In the genomic region with DNA sequence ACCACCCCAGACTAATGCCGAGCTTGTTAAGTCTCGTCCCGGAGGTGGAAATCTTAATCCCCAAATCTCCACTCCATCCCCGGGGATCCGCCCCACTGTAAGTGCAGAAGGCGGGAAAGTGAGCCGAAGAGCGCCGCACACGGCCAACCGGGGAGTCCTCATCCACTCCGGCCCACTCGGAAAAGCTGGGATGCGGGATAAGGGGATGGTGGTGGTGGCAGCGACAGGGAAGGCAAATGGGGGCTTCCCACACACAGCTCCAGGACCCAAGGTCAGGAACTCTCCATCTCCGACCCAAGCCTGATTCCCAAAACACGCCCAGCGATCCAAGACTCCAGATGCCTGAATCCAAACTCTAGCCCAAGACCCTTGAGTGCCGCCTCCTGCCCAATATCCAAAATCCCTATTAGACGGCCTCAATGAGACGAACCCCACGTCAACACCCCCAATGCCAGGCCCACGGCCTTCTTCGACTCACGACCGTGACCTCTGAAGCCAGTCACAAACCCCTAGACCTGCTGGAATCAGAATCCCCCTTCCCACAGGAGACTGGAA, we compare ENCODE assay signal across 8 cellular contexts. TPM values are rescaled to one million over a fixed set of nuclear protein-coding genes. Genes with fewer than 3 reads are reported as not detected.
A peak's percentile ranks its signal among the peaks of the same experiment; 100 is the strongest.
DNase-seq lines count a peak whose midpoint lies in the region; ATAC-seq, FAIRE-seq and TF ChIP-seq lines count a peak whose summit lies in the region.

No MANE protein-coding gene starts in this region.

- H3K9me3 ChIP-seq in GM12878 (replicated peaks; ENCODE audit: control insufficient read depth, insufficient read depth, low read length), result no peaks in the 10 kb centered on the region
- no peaks in the 10 kb centered on the region for H3K9me3 ChIP-seq in kidney (ENCODE audit: control insufficient read depth in 1 of 2, low read length in 2 of 2)

- TF ChIP-seq RAD21 in GM12878 (IDR thresholded peaks at IDR 0.05; ENCODE audit: insufficient read depth, low read depth, low read length), result no peak

- DNase-seq in stimulated activated CD4-positive, alpha-beta T cell treated with anti-CD3 and anti-CD28 coated beads, Interleukin-2, amount 100 ng/mL, for 24 hours, result peak; percentile 33 to 35
- no peak for DNase-seq in stimulated activated CD4-positive, alpha-beta T cell treated with anti-CD3 and anti-CD28 coated beads, Interleukin-4, amount 100 ng/mL, for 24 hours
- DNase-seq in NCI-H345 (lab: John Stamatoyannopoulos, UW), result peak; percentile 60
- DNase-seq in GM12878 (ENCODE audit: low read depth, low spot score), result no peak
- no peak for DNase-seq in kidney
- no peak for DNase-seq in stimulated activated naive CD8-positive, alpha-beta T cell treated with anti-CD3 and anti-CD28 coated beads, Interleukin-15, amount 100 ng/mL, for 72 hours
- no peak for DNase-seq in DMS153 treated with DMSO at 0.1 percent for 48 hours (lab: John Stamatoyannopoulos, UW; ENCODE audit: unreplicated experiment)
- no peak for DNase-seq in AML-193 (lab: John Stamatoyannopoulos, UW)

- no peaks in the 10 kb centered on the region; the same call in 1 of the 2 replicates for H4K20me1 ChIP-seq in GM12878 (ENCODE audit: control insufficient read depth, insufficient read depth)

- no peak for TF ChIP-seq POLR2A in GM12878 (IDR thresholded peaks at IDR 0.05; ENCODE audit: low read depth, low read length)

- peak overlapping the region; percentile 91 for H3K4me2 ChIP-seq in GM12878 (ENCODE audit: control insufficient read depth, insufficient read depth)

- no peak for FAIRE-seq in GM12878 (lab: Jason Lieb, UNC)
- no peak for FAIRE-seq in kidney (lab: Jason Lieb, UNC)

- peak overlapping the region; percentile 96 for H3K9ac ChIP-seq in GM12878 (ENCODE audit: control insufficient read depth, insufficient read depth, low read length)
- peak overlapping the region; percentile 45 to 83 for H3K9ac ChIP-seq in kidney (ENCODE audit: low read length in 2 of 2)

- in situ Hi-C loops in GM12878 (cut with MboI), result no loop called here

- H3K4me3 ChIP-seq in GM12878 (peak overlapping the region; percentile 70), kidney (ENCODE audit: low read length in 2 of 2) (peak overlapping the region; percentile 77 to 90)

- H3K27me3 ChIP-seq in GM12878 (replicated peaks in 1 of 2; ENCODE audit: control insufficient read depth in 2 of 2, insufficient read depth in 2 of 2, low read length in 1 of 2), result no peaks in the 10 kb centered on the region

- no peak for TF ChIP-seq EP300 in GM12878 (IDR thresholded peaks at IDR 0.05; ENCODE audit: borderline replicate concordance in 1 of 2, control insufficient read depth in 1 of 2, low read depth in 2 of 2, low read length in 2 of 2)

- ATAC-seq in GM12878, result peak; percentile 8
- ATAC-seq in stimulated activated naive CD8-positive, alpha-beta T cell treated with anti-CD3 and anti-CD28 coated beads, Interleukin-15, amount 100 ng/mL, for 72 hours, result peak; percentile 53

- SMC1A ChIA-PET in GM12878 (lab: Charles Lee; ENCODE audit: uncharacterized antibody, unreplicated experiment), result interaction anchor here (0.7 to 8.8 kb wide), 11 partner anchors 12 to 293 kb away, joined by 3 to 309 read pairs (median 8); a partner anchor contains a TSS

- intact Hi-C loops in GM12878 (cut with micrococcal nuclease; ENCODE audit: unreplicated experiment) (loop anchor here (2.0 kb wide), 2 partner anchors 79 to 295 kb away; no protein-coding TSS in a partner anchor), kidney (cut with DNase I) (no loop called here)

- H3K27ac Mint-ChIP-seq in stimulated activated naive CD8-positive, alpha-beta T cell treated with anti-CD3 and anti-CD28 coated beads, Interleukin-15, amount 100 ng/mL, for 72 hours, result peak overlapping the region; percentile 97 to 98

- peak overlapping the region; percentile 96 to 97 for H3K4me3 Mint-ChIP-seq in stimulated activated naive CD8-positive, alpha-beta T cell treated with anti-CD3 and anti-CD28 coated beads, Interleukin-15, amount 100 ng/mL, for 72 hours

- peaks cover 50% of the 10 kb centered on the region for H3K4me1 Mint-ChIP-seq in stimulated activated naive CD8-positive, alpha-beta T cell treated with anti-CD3 and anti-CD28 coated beads, Interleukin-15, amount 100 ng/mL, for 72 hours

- under 1% methylated on average over 26 of the region's 26 CpGs for WGBS in GM12878 (ENCODE audit: insufficient coverage, insufficient replicate concordance, low lambda C conversion rate, missing lambda C conversion rate)

- RAD21 ChIA-PET in GM12878 (lab: Charles Lee; ENCODE audit: unreplicated experiment), result interaction anchor here (0.7 to 8.0 kb wide), 12 partner anchors 12 to 345 kb away, joined by 3 to 271 read pairs (median 3); a partner anchor contains a TSS

- POLR2A ChIA-PET in GM12878 (lab: Charles Lee), result interaction anchor here (0.8 to 5.1 kb wide), 17 partner anchors 10 to 445 kb away, joined by 3 to 34 read pairs (median 4); a partner anchor contains a TSS

- H3K27ac ChIP-seq in GM12878 (ENCODE audit: control insufficient read depth, insufficient read depth) (peak overlapping the region; percentile 81), kidney (ENCODE audit: low read depth in 2 of 2, low read length in 2 of 2) (peak overlapping the region in 1 of 2 donors; percentile 79)

- H3K27me3 Mint-ChIP-seq in stimulated activated naive CD8-positive, alpha-beta T cell treated with anti-CD3 and anti-CD28 coated beads, Interleukin-15, amount 100 ng/mL, for 72 hours, result no peaks in the 10 kb centered on the region

- no peaks in the 10 kb centered on the region for H3K9me3 Mint-ChIP-seq in stimulated activated naive CD8-positive, alpha-beta T cell treated with anti-CD3 and anti-CD28 coated beads, Interleukin-15, amount 100 ng/mL, for 72 hours

- peaks cover 59% of the 10 kb centered on the region for H3K79me2 ChIP-seq in GM12878 (ENCODE audit: control insufficient read depth, insufficient read depth, low read length)

- CTCF ChIA-PET in GM12878 (lab: Yijun Ruan, JAX), result interaction anchor here (0.8 to 9.1 kb wide), 18 partner anchors 10 to 320 kb away, joined by 3 to 466 read pairs (median 14); a partner anchor contains a TSS

- H2AFZ ChIP-seq in GM12878 (ENCODE audit: control insufficient read depth, low read depth, low read length), result peak overlapping the region; percentile 51

- H3K4me1 ChIP-seq in GM12878 (ENCODE audit: control insufficient read depth, insufficient read depth, low read length) (peaks cover 15% of the 10 kb centered on the region), kidney (ENCODE audit: control insufficient read depth in 1 of 2, insufficient read depth in 1 of 2, low read depth in 1 of 2, low read length in 2 of 2) (peaks cover 5 to 11% of the 10 kb centered on the region in 2 donors)

- BruUV-seq in GM12878 (replicated peaks; lab: Mats Ljungman, UMichigan), result TSS peak; percentile 69

- H3K36me3 ChIP-seq in GM12878 (ENCODE audit: control insufficient read depth in 2 of 2, insufficient read depth in 2 of 2, low read length in 1 of 2) (0 out of 4 replicates have a peak, but pooled peaks cover 0 to 7% of the 10 kb centered on the region in 2 experiments), kidney (ENCODE audit: control insufficient read depth in 1 of 2, insufficient read depth in 2 of 2, low read length in 2 of 2) (no peaks in the 10 kb centered on the region)

- TF ChIP-seq CTCF in GM12878 (IDR thresholded peaks at IDR 0.05 in 2 of 3, conservative IDR thresholded peaks at IDR 0.05 in 1 of 3; ENCODE audit: control insufficient read depth in 2 of 3, extremely low read depth in 1 of 3, insufficient read depth in 1 of 3, low read depth in 3 of 3, low read length in 3 of 3) (no peak), kidney (IDR thresholded peaks at IDR 0.05; ENCODE audit: borderline replicate concordance, extremely low read depth, insufficient read depth) (no peak)

TF ChIP-seq in GM12878, 131 proteins besides CTCF, POLR2A, EP300 and RAD21 (continues in another document):
- TF ChIP-seq HDAC6 (IDR thresholded peaks at IDR 0.05; ENCODE audit: unreplicated experiment) (no peak), NR2F1 (conservative IDR thresholded peaks at IDR 0.05) (0 out of 2 replicates have a peak, but pooled peaks have one; percentile 37)

RNA-seq across cellular contexts. Expression of a gene that starts 0.5 kb away (rescaled TPM):
- total RNA-seq in GM12878 (2013; cell fraction: nucleolus; rRNA removed), result 50.2 and 52.7 TPM in 2 replicates
- total RNA-seq in GM12878 (2014; rRNA removed) (323 and 343 TPM in 2 replicates), GM12878 (2014; rRNA removed; fragmentation: Illumina TruSeq; extraction: Trizol) (497 and 501 TPM in 2 replicates), GM12878 (2021) (534 and 544 TPM in 2 replicates), kidney (165 TPM)
- 747 TPM for polyA plus RNA-seq in GM12878 (2011; ENCODE audit: low read depth)
- polyA plus RNA-seq in GM12878 (2011; rRNA removed) (442 and 775 TPM in 2 replicates), GM12878 (2014; fragmentation: Illumina TruSeq; extraction: Trizol) (865 and 1,083 TPM in 2 replicates), GM12878 (2014; fragmentation: Nextera tagmentation; extraction: Ambion mirVana) (100 to 1,000 TPM; 156 to 460 TPM), GM12878 (2014; rRNA removed) (568 and 589 TPM in 2 replicates), GM12878 (2016; fragmentation: Nextera tagmentation; extraction: Ambion mirVana) (100 to 1,000 TPM; 253 to 257 TPM), kidney (ENCODE audit: insufficient read depth, low read depth, low replicate concordance) (155 TPM)
- polyA plus RNA-seq in GM12878 (2011; cell fraction: cytosol; rRNA removed), result 1,104 and 1,118 TPM in 2 replicates
- 303 and 389 TPM in 2 replicates for polyA plus RNA-seq in GM12878 (2011; cell fraction: nucleus; rRNA removed)
- polyA plus RNA-seq in GM12878 (2012), result 462 and 532 TPM in 2 replicates
- polyA minus RNA-seq in GM12878 (2011; rRNA and poly(A)+ RNA removed), result 892 and 964 TPM in 2 replicates
- polyA minus RNA-seq in GM12878 (2011; cell fraction: cytosol; rRNA and poly(A)+ RNA removed), result 147 and 180 TPM in 2 replicates
- 36.1 and 62.5 TPM in 2 replicates for polyA minus RNA-seq in GM12878 (2011; cell fraction: nucleus; rRNA and poly(A)+ RNA removed)

RNA-seq across cellular contexts. Expression of a gene that starts 11.7 kb away (rescaled TPM):
- 16.4 and 22.3 TPM in 2 replicates for total RNA-seq in GM12878 (2013; cell fraction: nucleolus; rRNA removed)
- total RNA-seq in GM12878 (2014; rRNA removed), result 2.9 and 3.6 TPM in 2 replicates
- total RNA-seq in GM12878 (2014; rRNA removed; fragmentation: Illumina TruSeq; extraction: Trizol), result 1.7 and 2.0 TPM in 2 replicates
- 8.9 and 10.2 TPM in 2 replicates for total RNA-seq in GM12878 (2021)
- 2.7 TPM for polyA plus RNA-seq in GM12878 (2011; ENCODE audit: low read depth)
- polyA plus RNA-seq in GM12878 (2011; rRNA removed), result 2.7 and 2.9 TPM in 2 replicates
- polyA plus RNA-seq in GM12878 (2011; cell fraction: cytosol; rRNA removed), result 2.8 and 2.9 TPM in 2 replicates
- 15.8 and 19.4 TPM in 2 replicates for polyA plus RNA-seq in GM12878 (2011; cell fraction: nucleus; rRNA removed)
- polyA plus RNA-seq in GM12878 (2012), result 5.4 and 7.8 TPM in 2 replicates
- 2.1 and 3.4 TPM in 2 replicates for polyA plus RNA-seq in GM12878 (2014; fragmentation: Illumina TruSeq; extraction: Trizol)
- under 1 TPM in 1 of 2 experiments, not detected in 1; 0.07 TPM for polyA plus RNA-seq in GM12878 (2014; fragmentation: Nextera tagmentation; extraction: Ambion mirVana)
- polyA plus RNA-seq in GM12878 (2014; rRNA removed), result 5.6 and 6.0 TPM in 2 replicates
- 1 to 10 TPM; 2.9 to 4.3 TPM for polyA plus RNA-seq in GM12878 (2016; fragmentation: Nextera tagmentation; extraction: Ambion mirVana)
- polyA minus RNA-seq in GM12878 (2011; rRNA and poly(A)+ RNA removed), result 4.2 and 8.9 TPM in 2 replicates
- polyA minus RNA-seq in GM12878 (2011; cell fraction: cytosol; rRNA and poly(A)+ RNA removed), result 2.4 and 4.0 TPM in 2 replicates
- polyA minus RNA-seq in GM12878 (2011; cell fraction: nucleus; rRNA and poly(A)+ RNA removed), result 7.5 and 11.5 TPM in 2 replicates
- 28.9 TPM for total RNA-seq in kidney
- polyA plus RNA-seq in kidney (ENCODE audit: insufficient read depth, low read depth, low replicate concordance), result 18.9 TPM

Comparison
In these comparisons a context has a peak if more than half of its experiments do, and no peak if none do; other contexts are left out.
1. DNase-seq: peak in stimulated activated CD4-positive, alpha-beta T cell treated with anti-CD3 and anti-CD28 coated beads, Interleukin-2, amount 100 ng/mL, for 24 hours (2 of 2) and NCI-H345 (single experiment); none in stimulated activated CD4-positive, alpha-beta T cell treated with anti-CD3 and anti-CD28 coated beads, Interleukin-4, amount 100 ng/mL, for 24 hours (single experiment), GM12878 (single experiment), kidney (single experiment), stimulated activated naive CD8-positive, alpha-beta T cell treated with anti-CD3 and anti-CD28 coated beads, Interleukin-15, amount 100 ng/mL, for 72 hours (0 of 2), DMS153 treated with DMSO at 0.1 percent for 48 hours (single experiment) and AML-193 (0 of 2).